In the genomic region with DNA sequence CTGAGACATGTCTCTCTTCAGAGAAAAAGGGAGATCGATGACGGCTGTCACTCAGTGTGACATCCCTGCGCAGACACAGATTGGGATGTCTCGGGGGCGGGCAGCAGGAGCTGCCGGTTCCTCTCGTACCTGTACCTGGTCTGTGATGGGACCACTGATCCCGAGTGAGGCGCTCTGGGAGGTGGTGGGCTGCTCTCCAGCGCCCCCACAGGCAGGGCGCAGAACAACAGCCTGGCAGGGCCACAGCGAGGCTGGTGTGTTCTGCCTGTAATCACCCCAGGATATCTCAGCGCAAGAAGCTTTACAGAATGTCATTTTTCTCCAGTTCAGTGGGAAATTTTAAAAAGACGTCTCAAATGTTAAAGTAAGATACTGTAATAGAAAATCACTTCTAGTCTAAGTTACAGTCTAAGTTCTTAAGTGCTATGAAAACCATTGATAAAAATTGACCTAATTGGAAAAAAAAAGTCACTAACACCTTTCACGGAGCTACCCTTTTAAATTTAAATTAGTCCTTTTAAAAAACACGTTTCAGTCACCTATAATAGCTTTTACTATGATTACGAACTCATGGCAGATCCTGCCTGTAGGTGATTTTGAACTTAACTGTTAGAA, we compare ENCODE assay signal across 8 cellular contexts.
DNase-seq lines count a peak whose midpoint lies in the region; ATAC-seq, FAIRE-seq and TF ChIP-seq lines count a peak whose summit lies in the region.

No MANE protein-coding gene starts in this region.

- no peaks in the 10 kb centered on the region for H3K79me2 ChIP-seq in OCI-LY7 (ENCODE audit: insufficient read depth, low read depth, low read length)

- no peak for FAIRE-seq in H54 (lab: Jason Lieb, UNC)

- ATAC-seq in activated naive CD8-positive, alpha-beta T cell treated with anti-CD3 and anti-CD28 coated beads, Interleukin-2, amount 50 U/mL, for 24 hours = peak; percentile 52
- peak; percentile 63 to 65 for ATAC-seq in stimulated activated naive B cell treated with anti-CD40 and anti-IgM and Interleukin-4, amounts not matched to agents 10 μg/mL and 1 μg/mL and 100 μg/mL, for 72 hours (replicated peaks)
- ATAC-seq in stimulated activated memory B cell treated with anti-CD40 and anti-IgM and Interleukin-4, amounts not matched to agents 10 μg/mL and 1 μg/mL and 100 μg/mL, for 72 hours = no peak

- TF ChIP-seq CTCF in OCI-LY7 (conservative IDR thresholded peaks at IDR 0.05; ENCODE audit: low read length) = peak; percentile 91

- H3K9me3 Mint-ChIP-seq in activated naive CD8-positive, alpha-beta T cell treated with anti-CD3 and anti-CD28 coated beads, Interleukin-2, amount 50 U/mL, for 24 hours = peaks cover 9% of the 10 kb centered on the region
- no peaks in the 10 kb centered on the region for H3K9me3 Mint-ChIP-seq in immature natural killer cell
- peaks cover 6% of the 10 kb centered on the region in 2 donors for H3K9me3 Mint-ChIP-seq in stimulated activated naive B cell treated with anti-CD40 and anti-IgM and Interleukin-4, amounts not matched to agents 10 μg/mL and 1 μg/mL and 100 μg/mL, for 72 hours
- no peaks in the 10 kb centered on the region for H3K9me3 Mint-ChIP-seq in stimulated activated memory B cell treated with anti-CD40 and anti-IgM and Interleukin-4, amounts not matched to agents 10 μg/mL and 1 μg/mL and 100 μg/mL, for 72 hours

- no peak overlapping the region for H3K4me2 ChIP-seq in OCI-LY7 (ENCODE audit: low read length)

- H3K4me3 ChIP-seq in OCI-LY7 (ENCODE audit: low read depth, low read length, poor library complexity, severe bottlenecking) = no peak overlapping the region

- DNase-seq in COLO829 (ENCODE audit: low spot score) (peak; percentile 26), H54 (ENCODE audit: insufficient read length, low spot score) (peak; percentile 45), OCI-LY7 (ENCODE audit: low spot score) (peak; percentile 24), immature natural killer cell (peak; percentile 25 to 41 (median 37)), DMS153 (lab: John Stamatoyannopoulos, UW) (no peak)
- peak; percentile 54 for DNase-seq in activated naive CD8-positive, alpha-beta T cell treated with anti-CD3 and anti-CD28 coated beads, Interleukin-2, amount 50 U/mL, for 24 hours
- peak; percentile 11 for DNase-seq in stimulated activated naive B cell treated with anti-CD40 and anti-IgM and Interleukin-4, amounts not matched to agents 10 μg/mL and 1 μg/mL and 100 μg/mL, for 72 hours

- no peaks in the 10 kb centered on the region for H3K9me3 ChIP-seq in OCI-LY7 (ENCODE audit: low read length)

- H4K20me1 ChIP-seq in OCI-LY7 (ENCODE audit: insufficient read depth, low read length) = no peaks in the 10 kb centered on the region

- H3K27ac ChIP-seq in OCI-LY7 (ENCODE audit: low read depth, low read length, poor library complexity, severe bottlenecking) = no peak overlapping the region

- H3K4me3 Mint-ChIP-seq in activated naive CD8-positive, alpha-beta T cell treated with anti-CD3 and anti-CD28 coated beads, Interleukin-2, amount 50 U/mL, for 24 hours = no peak overlapping the region
- no peak overlapping the region for H3K4me3 Mint-ChIP-seq in immature natural killer cell
- H3K4me3 Mint-ChIP-seq in stimulated activated naive B cell treated with anti-CD40 and anti-IgM and Interleukin-4, amounts not matched to agents 10 μg/mL and 1 μg/mL and 100 μg/mL, for 72 hours = no peak overlapping the region
- H3K4me3 Mint-ChIP-seq in stimulated activated memory B cell treated with anti-CD40 and anti-IgM and Interleukin-4, amounts not matched to agents 10 μg/mL and 1 μg/mL and 100 μg/mL, for 72 hours = no peak overlapping the region

- BruUV-seq in OCI-LY7 (replicated peaks; lab: Mats Ljungman, UMichigan) = no TSS peak

- intact Hi-C loops in OCI-LY7 (cut with micrococcal nuclease; ENCODE audit: unreplicated experiment) = no loop called here

- CTCF ChIA-PET in OCI-LY7 (lab: Charles Lee; ENCODE audit: unreplicated experiment) = no interaction called here

- peaks cover 23% of the 10 kb centered on the region for H3K4me1 Mint-ChIP-seq in activated naive CD8-positive, alpha-beta T cell treated with anti-CD3 and anti-CD28 coated beads, Interleukin-2, amount 50 U/mL, for 24 hours
- no peaks in the 10 kb centered on the region for H3K4me1 Mint-ChIP-seq in immature natural killer cell
- peaks cover 3 to 11% of the 10 kb centered on the region in 2 donors for H3K4me1 Mint-ChIP-seq in stimulated activated naive B cell treated with anti-CD40 and anti-IgM and Interleukin-4, amounts not matched to agents 10 μg/mL and 1 μg/mL and 100 μg/mL, for 72 hours
- H3K4me1 Mint-ChIP-seq in stimulated activated memory B cell treated with anti-CD40 and anti-IgM and Interleukin-4, amounts not matched to agents 10 μg/mL and 1 μg/mL and 100 μg/mL, for 72 hours = no peaks in the 10 kb centered on the region

- TF ChIP-seq POLR2A in H54 (IDR thresholded peaks at IDR 0.05; ENCODE audit: low read depth, low read length) = no peak

- H3K36me3 ChIP-seq in OCI-LY7 (ENCODE audit: insufficient read depth, low read length) = no peaks in the 10 kb centered on the region

- POLR2A ChIA-PET in OCI-LY7 (lab: Charles Lee) = no interaction called here

- H2AFZ ChIP-seq in OCI-LY7 (ENCODE audit: low read length) = no peak overlapping the region

- no peaks in the 10 kb centered on the region for H3K27me3 Mint-ChIP-seq in activated naive CD8-positive, alpha-beta T cell treated with anti-CD3 and anti-CD28 coated beads, Interleukin-2, amount 50 U/mL, for 24 hours
- H3K27me3 Mint-ChIP-seq in immature natural killer cell (ENCODE audit: low read depth in 3 of 3) = peaks cover 3 to 9% (median 6%) of the 10 kb centered on the region in 3 donors
- H3K27me3 Mint-ChIP-seq in stimulated activated naive B cell treated with anti-CD40 and anti-IgM and Interleukin-4, amounts not matched to agents 10 μg/mL and 1 μg/mL and 100 μg/mL, for 72 hours = peaks cover 11 to 36% of the 10 kb centered on the region in 2 donors
- no peaks in the 10 kb centered on the region for H3K27me3 Mint-ChIP-seq in stimulated activated memory B cell treated with anti-CD40 and anti-IgM and Interleukin-4, amounts not matched to agents 10 μg/mL and 1 μg/mL and 100 μg/mL, for 72 hours

- no peaks in the 10 kb centered on the region for H3K9me2 ChIP-seq in OCI-LY7 (ENCODE audit: insufficient read depth, low read length)

- no peaks in the 10 kb centered on the region for H3K4me1 ChIP-seq in OCI-LY7 (ENCODE audit: insufficient read depth, low read length, poor library complexity, severe bottlenecking)

- H3K27ac Mint-ChIP-seq in activated naive CD8-positive, alpha-beta T cell treated with anti-CD3 and anti-CD28 coated beads, Interleukin-2, amount 50 U/mL, for 24 hours = no peak overlapping the region
- no peak overlapping the region for H3K27ac Mint-ChIP-seq in immature natural killer cell
- no peak overlapping the region for H3K27ac Mint-ChIP-seq in stimulated activated naive B cell treated with anti-CD40 and anti-IgM and Interleukin-4, amounts not matched to agents 10 μg/mL and 1 μg/mL and 100 μg/mL, for 72 hours
- no peak overlapping the region for H3K27ac Mint-ChIP-seq in stimulated activated memory B cell treated with anti-CD40 and anti-IgM and Interleukin-4, amounts not matched to agents 10 μg/mL and 1 μg/mL and 100 μg/mL, for 72 hours

- H3K36me3 Mint-ChIP-seq in activated naive CD8-positive, alpha-beta T cell treated with anti-CD3 and anti-CD28 coated beads, Interleukin-2, amount 50 U/mL, for 24 hours (ENCODE audit: low read depth) = peaks cover 10% of the 10 kb centered on the region
- H3K36me3 Mint-ChIP-seq in immature natural killer cell = no peaks in the 10 kb centered on the region
- peaks cover 6 to 10% of the 10 kb centered on the region in 2 donors for H3K36me3 Mint-ChIP-seq in stimulated activated naive B cell treated with anti-CD40 and anti-IgM and Interleukin-4, amounts not matched to agents 10 μg/mL and 1 μg/mL and 100 μg/mL, for 72 hours
- H3K36me3 Mint-ChIP-seq in stimulated activated memory B cell treated with anti-CD40 and anti-IgM and Interleukin-4, amounts not matched to agents 10 μg/mL and 1 μg/mL and 100 μg/mL, for 72 hours = no peaks in the 10 kb centered on the region
